In genomic region chr19:56507446-56508281, GRCh38 we compare ENCODE assay signal across 1 cellular context.
A peak's percentile ranks its signal among the peaks of the same experiment; 100 is the strongest.
TF ChIP-seq lines count a peak whose summit lies in the region.

ZNF471 (plus strand) TSS chr19:56507855; CDS start chr19:56511572, 3,717 bp downstream.

TF ChIP-seq in HEK293, 187 proteins besides CTCF, POLR2A, EP300 and RAD21 (continued from another document and continues in another):
- TF ChIP-seq REST (tag by site-specific recombination; IDR thresholded peaks at IDR 0.05) (0 out of 2 replicates have a peak, but pooled peaks have one; percentile 49), ZNF830 (tag by site-specific recombination; IDR thresholded peaks at IDR 0.05; ENCODE audit: low read depth) (no peak), ZFP69B (tag by site-specific recombination; IDR thresholded peaks at IDR 0.05) (peak; percentile 34; the same call in 1 of the 2 replicates), ZNF768 (tag by site-specific recombination; IDR thresholded peaks at IDR 0.05) (no peak), WT1 (tag by site-specific recombination; IDR thresholded peaks at IDR 0.05) (no peak), ZNF707 (tag by site-specific recombination; IDR thresholded peaks at IDR 0.05) (no peak), GFI1B (tag by site-specific recombination; IDR thresholded peaks at IDR 0.05) (no peak), ZFP37 (tag by site-specific recombination; IDR thresholded peaks at IDR 0.05) (0 out of 2 replicates have a peak, but pooled peaks have one; percentile 79), ZNF341 (tag by site-specific recombination; IDR thresholded peaks at IDR 0.05; ENCODE audit: low read depth) (no peak), ZNF664 (tag by site-specific recombination; IDR thresholded peaks at IDR 0.05) (no peak), ZNF501 (tag by site-specific recombination; IDR thresholded peaks at IDR 0.05) (peak; percentile 63; the same call in 1 of the 2 replicates), ZNF529 (tag by site-specific recombination; IDR thresholded peaks at IDR 0.05; ENCODE audit: insufficient replicate concordance) (no peak), ZNF530 (tag by site-specific recombination; IDR thresholded peaks at IDR 0.05; ENCODE audit: low read depth) (no peak), ZNF211 (tag by site-specific recombination; IDR thresholded peaks at IDR 0.05; ENCODE audit: low read depth) (no peak), YY2 (tag by site-specific recombination; IDR thresholded peaks at IDR 0.05) (peak; percentile 55; the same call in 1 of the 2 replicates), ZNF248 (tag by site-specific recombination; IDR thresholded peaks at IDR 0.05) (no peak), ZBTB8A (tag by site-specific recombination; IDR thresholded peaks at IDR 0.05) (peak; percentile 92), KLF9 (tag by site-specific recombination; IDR thresholded peaks at IDR 0.05; ENCODE audit: low read depth) (peak; percentile 80; the same call in 1 of the 2 replicates), ZNF548 (tag by site-specific recombination; IDR thresholded peaks at IDR 0.05) (no peak; the same call in 1 of the 2 replicates), RBAK (tag by site-specific recombination; IDR thresholded peaks at IDR 0.05) (no peak), ZNF426 (tag by site-specific recombination; IDR thresholded peaks at IDR 0.05) (no peak), ZIC2 (tag by site-specific recombination; IDR thresholded peaks at IDR 0.05) (peak; percentile 53), ZNF610 (tag by site-specific recombination; IDR thresholded peaks at IDR 0.05; ENCODE audit: borderline replicate concordance) (no peak; the same call in 1 of the 2 replicates), ZNF792 (tag by site-specific recombination; IDR thresholded peaks at IDR 0.05) (0 out of 2 replicates have a peak, but pooled peaks have one; percentile 18), ZBTB20 (tag by site-specific recombination; IDR thresholded peaks at IDR 0.05) (peak; percentile 91), ZNF544 (tag by site-specific recombination; IDR thresholded peaks at IDR 0.05) (no peak), ZBTB1 (tag by site-specific recombination; IDR thresholded peaks at IDR 0.05) (no peak), ZBTB10 (tag by site-specific recombination; IDR thresholded peaks at IDR 0.05) (no peak), SCRT1 (tag by site-specific recombination; IDR thresholded peaks at IDR 0.05; ENCODE audit: borderline replicate concordance) (no peak), ZNF404 (tag by site-specific recombination; IDR thresholded peaks at IDR 0.05) (no peak), ZNF121 (tag by site-specific recombination; IDR thresholded peaks at IDR 0.05) (no peak), ATF2 (tag by site-specific recombination; IDR thresholded peaks at IDR 0.05; ENCODE audit: low read depth) (no peak), ZEB2 (tag by site-specific recombination; IDR thresholded peaks at IDR 0.05) (no peak), ZNF692 (tag by site-specific recombination; IDR thresholded peaks at IDR 0.05) (peak; percentile 59), ZNF514 (tag by site-specific recombination; IDR thresholded peaks at IDR 0.05) (no peak), PRDM4 (tag by site-specific recombination; IDR thresholded peaks at IDR 0.05) (0 out of 2 replicates have a peak, but pooled peaks have one; percentile 4), ZNF660 (tag by site-specific recombination; IDR thresholded peaks at IDR 0.05) (no peak; the same call in 1 of the 2 replicates), ZBTB48 (tag by site-specific recombination; IDR thresholded peaks at IDR 0.05) (no peak), ZNF18 (tag by site-specific recombination; IDR thresholded peaks at IDR 0.05) (0 out of 2 replicates have a peak, but pooled peaks have one; percentile 31), MZF1 (tag by site-specific recombination; IDR thresholded peaks at IDR 0.05; ENCODE audit: borderline replicate concordance) (no peak), ZNF521 (tag by site-specific recombination; IDR thresholded peaks at IDR 0.05) (no peak), SCRT2 (tag by site-specific recombination; IDR thresholded peaks at IDR 0.05) (no peak), ZNF704 (tag by site-specific recombination; IDR thresholded peaks at IDR 0.05) (no peak), ZNF518A (tag by site-specific recombination; conservative IDR thresholded peaks at IDR 0.05; ENCODE audit: low read depth) (no peak), ZNF776 (tag by site-specific recombination; IDR thresholded peaks at IDR 0.05; ENCODE audit: borderline replicate concordance) (no peak), REPIN1 (tag by site-specific recombination; IDR thresholded peaks at IDR 0.05; ENCODE audit: low read depth) (no peak)
